2 cellular contexts compared by ENCODE assay signal in the genomic region with DNA sequence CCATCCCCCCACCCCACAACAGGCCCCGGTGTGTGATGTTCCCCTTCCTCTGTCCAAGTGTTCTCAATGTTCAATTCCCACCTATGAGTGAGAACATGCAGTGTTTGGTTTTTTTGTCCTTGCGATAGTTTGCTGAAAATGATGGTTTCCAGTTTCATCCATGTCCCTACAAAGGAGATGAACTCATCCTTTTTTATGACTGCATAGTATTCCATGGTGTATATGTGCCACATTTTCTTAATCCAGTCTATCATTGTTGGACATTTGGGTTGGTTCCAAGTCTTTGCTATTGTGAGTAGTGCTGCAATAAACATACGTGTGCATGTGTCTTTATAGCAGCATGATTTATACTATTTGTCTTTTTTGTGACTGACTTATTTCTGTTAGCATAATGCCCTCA.
TF ChIP-seq lines count a peak whose summit lies in the region.

No MANE protein-coding gene starts in this region.

TF ChIP-seq in HEK293, 187 proteins besides CTCF, POLR2A, EP300 and RAD21:
- TF ChIP-seq ZNF146 (tag by site-specific recombination; IDR thresholded peaks at IDR 0.05): peak; percentile 97
- TF ChIP-seq, protein P1, sequence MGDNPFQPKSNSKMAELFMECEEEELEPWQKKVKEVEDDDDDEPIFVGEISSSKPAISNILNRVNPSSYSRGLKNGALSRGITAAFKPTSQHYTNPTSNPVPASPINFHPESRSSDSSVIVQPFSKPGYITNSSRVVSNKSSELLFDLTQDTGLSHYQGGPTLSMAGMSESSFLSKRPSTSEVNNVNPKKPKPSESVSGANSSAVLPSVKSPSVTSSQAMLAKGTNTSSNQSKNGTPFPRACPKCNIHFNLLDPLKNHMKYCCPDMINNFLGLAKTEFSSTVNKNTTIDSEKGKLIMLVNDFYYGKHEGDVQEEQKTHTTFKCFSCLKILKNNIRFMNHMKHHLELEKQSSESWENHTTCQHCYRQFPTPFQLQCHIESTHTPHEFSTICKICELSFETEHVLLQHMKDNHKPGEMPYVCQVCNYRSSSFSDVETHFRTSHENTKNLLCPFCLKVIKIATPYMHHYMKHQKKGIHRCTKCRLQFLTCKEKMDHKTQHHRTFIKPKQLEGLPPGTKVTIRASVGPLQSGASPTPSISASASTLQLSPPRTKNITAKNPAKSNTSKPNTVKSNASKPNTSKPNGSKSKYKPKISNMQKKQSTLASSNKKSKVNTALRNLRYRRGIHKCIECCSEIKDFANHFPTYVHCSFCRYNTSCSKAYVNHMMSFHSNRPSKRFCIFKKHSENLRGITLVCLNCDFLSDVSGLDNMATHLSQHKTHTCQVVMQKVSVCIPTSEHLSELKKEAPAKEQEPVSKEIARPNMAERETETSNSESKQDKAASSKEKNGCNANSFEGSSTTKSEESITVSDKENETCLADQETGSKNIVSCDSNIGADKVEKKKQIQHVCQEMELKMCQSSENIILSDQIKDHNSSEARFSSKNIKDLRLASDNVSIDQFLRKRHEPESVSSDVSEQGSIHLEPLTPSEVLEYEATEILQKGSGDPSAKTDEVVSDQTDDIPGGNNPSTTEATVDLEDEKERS (tag by site-specific recombination; IDR thresholded peaks at IDR 0.05): 0 out of 2 replicates have a peak, but pooled peaks have one; percentile 21
- TF ChIP-seq, protein P2, sequence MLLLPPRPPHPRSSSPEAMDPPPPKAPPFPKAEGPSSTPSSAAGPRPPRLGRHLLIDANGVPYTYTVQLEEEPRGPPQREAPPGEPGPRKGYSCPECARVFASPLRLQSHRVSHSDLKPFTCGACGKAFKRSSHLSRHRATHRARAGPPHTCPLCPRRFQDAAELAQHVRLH (tag by site-specific recombination; IDR thresholded peaks at IDR 0.05): 0 out of 2 replicates have a peak, but pooled peaks have one; percentile 55

TF ChIP-seq in K562, 482 proteins besides CTCF, POLR2A, EP300 and RAD21:
- TF ChIP-seq ZNF146 (CRISPR knock-in tag; IDR thresholded peaks at IDR 0.05; ENCODE audit: unreplicated experiment): peak; percentile 35
- 0 out of 2 replicates have a peak, but pooled peaks have one; percentile 10 for TF ChIP-seq BCOR (IDR thresholded peaks at IDR 0.05)
